ENCODE assay signal across 8 cellular contexts in genomic region chr3:73432021-73432722, GRCh38.
DNase-seq lines count a peak whose midpoint lies in the region; ATAC-seq, FAIRE-seq and TF ChIP-seq lines count a peak whose summit lies in the region.

No MANE protein-coding gene starts in this region.

- no peak for DNase-seq in BJ (ENCODE audit: low read depth)
- peak; percentile 25 for DNase-seq in GM19238 (ENCODE audit: insufficient read length, low spot score)
- DNase-seq in NCI-H460 (ENCODE audit: extremely low read depth, low read depth): peak; percentile 36
- DNase-seq in midbrain (lab: John Stamatoyannopoulos, UW): peak; percentile 27
- no peak for DNase-seq in CD8-positive, alpha-beta T cell
- DNase-seq in activated CD4-positive, alpha-beta memory T cell treated with anti-CD3 and anti-CD28 coated beads for 36 hours: no peak
- no peak for DNase-seq in COR-L47 (lab: John Stamatoyannopoulos, UW)

- no peaks in the 10 kb centered on the region for H3K36me3 Mint-ChIP-seq in CD8-positive, alpha-beta T cell
- no peaks in the 10 kb centered on the region for H3K36me3 Mint-ChIP-seq in activated CD4-positive, alpha-beta memory T cell treated with anti-CD3 and anti-CD28 coated beads for 36 hours

- H3K27ac ChIP-seq in CD8-positive, alpha-beta T cell (ENCODE audit: low read depth, low read length): no peak overlapping the region

- no peak overlapping the region for H3K4me3 ChIP-seq in BJ (ENCODE audit: low read depth, low read length)
- H3K4me3 ChIP-seq in CD8-positive, alpha-beta T cell (ENCODE audit: low read depth, low read length): no peak overlapping the region

- H3K9me3 Mint-ChIP-seq in CD8-positive, alpha-beta T cell: no peaks in the 10 kb centered on the region
- H3K9me3 Mint-ChIP-seq in activated CD4-positive, alpha-beta memory T cell treated with anti-CD3 and anti-CD28 coated beads for 36 hours: no peaks in the 10 kb centered on the region

- no peak overlapping the region for H3K4me3 Mint-ChIP-seq in CD8-positive, alpha-beta T cell
- no peak overlapping the region for H3K4me3 Mint-ChIP-seq in activated CD4-positive, alpha-beta memory T cell treated with anti-CD3 and anti-CD28 coated beads for 36 hours

- no peak for ATAC-seq in CD8-positive, alpha-beta T cell

- peak; percentile 5 for FAIRE-seq in colon (lab: Jason Lieb, UNC)

- POLR2A ChIA-PET in BJ (lab: Charles Lee): no interaction called here
- POLR2A ChIA-PET in CD8-positive, alpha-beta T cell (lab: Charles Lee): no interaction called here
- POLR2A ChIA-PET in activated CD4-positive, alpha-beta memory T cell treated with anti-CD3 and anti-CD28 coated beads for 36 hours (lab: Charles Lee): no interaction called here

- H3K27me3 Mint-ChIP-seq in CD8-positive, alpha-beta T cell (ENCODE audit: low read depth): peaks cover 9% of the 10 kb centered on the region
- peaks cover 1% of the 10 kb centered on the region for H3K27me3 Mint-ChIP-seq in activated CD4-positive, alpha-beta memory T cell treated with anti-CD3 and anti-CD28 coated beads for 36 hours

- no peak overlapping the region for H3K27ac Mint-ChIP-seq in CD8-positive, alpha-beta T cell
- H3K27ac Mint-ChIP-seq in activated CD4-positive, alpha-beta memory T cell treated with anti-CD3 and anti-CD28 coated beads for 36 hours: no peak overlapping the region

- CTCF ChIA-PET in BJ (lab: Yijun Ruan, JAX): interaction anchor here (0.6 to 1.7 kb wide), 11 partner anchors 10 to 336 kb away, joined by 3 to 5 read pairs (median 3); no protein-coding TSS in a partner anchor
- CTCF ChIA-PET in CD8-positive, alpha-beta T cell (lab: Charles Lee): interaction anchor here (1.4 kb wide), 1 partner anchor 10 kb away, joined by 3 read pairs; no protein-coding TSS in a partner anchor
- CTCF ChIA-PET in activated CD4-positive, alpha-beta memory T cell treated with anti-CD3 and anti-CD28 coated beads for 36 hours (lab: Charles Lee): interaction anchor here (0.8 kb wide), 1 partner anchor 12 kb away, joined by 3 read pairs; no protein-coding TSS in a partner anchor

- H3K27me3 ChIP-seq in BJ (ENCODE audit: control insufficient read depth, insufficient read depth, low read length): no peaks in the 10 kb centered on the region
- H3K27me3 ChIP-seq in CD8-positive, alpha-beta T cell (ENCODE audit: insufficient read depth, low read length): no peaks in the 10 kb centered on the region

- no peaks in the 10 kb centered on the region for H3K4me1 Mint-ChIP-seq in CD8-positive, alpha-beta T cell (ENCODE audit: low read depth)
- no peaks in the 10 kb centered on the region for H3K4me1 Mint-ChIP-seq in activated CD4-positive, alpha-beta memory T cell treated with anti-CD3 and anti-CD28 coated beads for 36 hours (ENCODE audit: low read depth)

- H3K36me3 ChIP-seq in BJ (ENCODE audit: control insufficient read depth, insufficient read depth, low read length): no peaks in the 10 kb centered on the region
- no peaks in the 10 kb centered on the region for H3K36me3 ChIP-seq in CD8-positive, alpha-beta T cell (ENCODE audit: insufficient read depth, low read length)

- H3K4me1 ChIP-seq in CD8-positive, alpha-beta T cell (ENCODE audit: insufficient read depth, low read length): no peaks in the 10 kb centered on the region

- peak; percentile 67 for TF ChIP-seq CTCF in BJ (IDR thresholded peaks at IDR 0.05; ENCODE audit: insufficient read depth, low read depth, low read length)
- no peak for TF ChIP-seq CTCF in CD8-positive, alpha-beta T cell (IDR thresholded peaks at IDR 0.05)

- intact Hi-C loops in CD8-positive, alpha-beta T cell (cut with DNase I, micrococcal nuclease): loop anchor here in 1 of 2 experiments (5.0 kb wide), 1 partner anchor 330 kb away; no protein-coding TSS in a partner anchor
- intact Hi-C loops in activated CD4-positive, alpha-beta memory T cell treated with anti-CD3 and anti-CD28 coated beads for 36 hours (cut with micrococcal nuclease): loop anchor here (1.0 kb wide), 2 partner anchors 70 to 331 kb away; no protein-coding TSS in a partner anchor

- no peaks in the 10 kb centered on the region for H3K9me3 ChIP-seq in CD8-positive, alpha-beta T cell (ENCODE audit: low read length)

Comparison
In these comparisons a context has a peak if more than half of its experiments do, and no peak if none do; other contexts are left out.
1. DNase-seq: peak in GM19238 (single experiment), NCI-H460 (single experiment) and midbrain (single experiment); none in BJ (single experiment), CD8-positive, alpha-beta T cell (0 of 7), activated CD4-positive, alpha-beta memory T cell treated with anti-CD3 and anti-CD28 coated beads for 36 hours (single experiment) and COR-L47 (single experiment).